1 cellular context compared by ENCODE assay signal in genomic region chr13:32472194-32472621, GRCh38.
TF ChIP-seq lines count a peak whose summit lies in the region.

No MANE protein-coding gene starts in this region.

TF ChIP-seq in GM12878, 131 proteins besides CTCF, POLR2A, EP300 and RAD21 (continued from another document):
- TF ChIP-seq ATF2 (IDR thresholded peaks at IDR 0.05; ENCODE audit: low read length) (0 out of 2 replicates have a peak, but pooled peaks have one; percentile 22), CHD1 (IDR thresholded peaks at IDR 0.05; ENCODE audit: low read depth, low read length) (no peak), KLF5 (IDR thresholded peaks at IDR 0.05; ENCODE audit: partially characterized antibody) (no peak), NR2C2 (IDR thresholded peaks at IDR 0.05; ENCODE audit: borderline replicate concordance, control insufficient read depth, insufficient read length, low read depth) (no peak), CUX1 (IDR thresholded peaks at IDR 0.05; ENCODE audit: insufficient replicate concordance, low read depth, low read length) (no peak), BRCA1 (IDR thresholded peaks at IDR 0.05; ENCODE audit: low read depth, low read length) (no peak), MYB (IDR thresholded peaks at IDR 0.05; ENCODE audit: borderline replicate concordance, low read depth, low read length) (no peak), REST (IDR thresholded peaks at IDR 0.05; ENCODE audit: low read depth, low read length) (no peak), BACH1 (IDR thresholded peaks at IDR 0.05; ENCODE audit: borderline replicate concordance) (peak; percentile 91; the same call in 1 of the 2 replicates), PAX5 (IDR thresholded peaks at IDR 0.05; ENCODE audit: borderline replicate concordance, low read depth, low read length) (no peak), PKNOX1 (IDR thresholded peaks at IDR 0.05) (0 out of 2 replicates have a peak, but pooled peaks have one; percentile 11)
